1 cellular context compared by ENCODE assay signal in the genomic region with DNA sequence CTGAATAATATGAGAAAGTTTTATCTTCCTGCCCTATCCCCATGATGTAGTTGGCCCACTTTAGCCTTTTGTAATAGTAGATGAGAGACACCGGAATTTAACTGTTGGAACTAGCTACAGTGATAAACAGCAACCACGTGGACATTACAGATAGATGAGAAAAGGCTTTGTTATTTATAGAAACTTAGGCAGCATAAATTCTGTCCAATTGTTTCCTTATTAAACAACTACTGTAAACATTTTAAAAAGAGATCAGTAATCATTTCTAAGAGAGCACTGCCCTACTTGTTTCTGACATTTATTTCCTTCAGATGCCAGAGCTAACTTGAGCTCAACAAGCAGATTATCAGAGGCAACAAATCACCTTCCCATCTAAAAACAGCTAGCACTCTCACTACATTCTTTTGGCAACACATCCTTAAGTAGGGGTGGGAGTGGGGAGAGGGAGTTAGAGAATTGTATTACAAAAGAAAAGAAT.
TF ChIP-seq lines count a peak whose summit lies in the region.

No MANE protein-coding gene starts in this region.

TF ChIP-seq in K562, 482 proteins besides CTCF, POLR2A, EP300 and RAD21 (continued from another document and continues in another):
- TF ChIP-seq, protein P1, sequence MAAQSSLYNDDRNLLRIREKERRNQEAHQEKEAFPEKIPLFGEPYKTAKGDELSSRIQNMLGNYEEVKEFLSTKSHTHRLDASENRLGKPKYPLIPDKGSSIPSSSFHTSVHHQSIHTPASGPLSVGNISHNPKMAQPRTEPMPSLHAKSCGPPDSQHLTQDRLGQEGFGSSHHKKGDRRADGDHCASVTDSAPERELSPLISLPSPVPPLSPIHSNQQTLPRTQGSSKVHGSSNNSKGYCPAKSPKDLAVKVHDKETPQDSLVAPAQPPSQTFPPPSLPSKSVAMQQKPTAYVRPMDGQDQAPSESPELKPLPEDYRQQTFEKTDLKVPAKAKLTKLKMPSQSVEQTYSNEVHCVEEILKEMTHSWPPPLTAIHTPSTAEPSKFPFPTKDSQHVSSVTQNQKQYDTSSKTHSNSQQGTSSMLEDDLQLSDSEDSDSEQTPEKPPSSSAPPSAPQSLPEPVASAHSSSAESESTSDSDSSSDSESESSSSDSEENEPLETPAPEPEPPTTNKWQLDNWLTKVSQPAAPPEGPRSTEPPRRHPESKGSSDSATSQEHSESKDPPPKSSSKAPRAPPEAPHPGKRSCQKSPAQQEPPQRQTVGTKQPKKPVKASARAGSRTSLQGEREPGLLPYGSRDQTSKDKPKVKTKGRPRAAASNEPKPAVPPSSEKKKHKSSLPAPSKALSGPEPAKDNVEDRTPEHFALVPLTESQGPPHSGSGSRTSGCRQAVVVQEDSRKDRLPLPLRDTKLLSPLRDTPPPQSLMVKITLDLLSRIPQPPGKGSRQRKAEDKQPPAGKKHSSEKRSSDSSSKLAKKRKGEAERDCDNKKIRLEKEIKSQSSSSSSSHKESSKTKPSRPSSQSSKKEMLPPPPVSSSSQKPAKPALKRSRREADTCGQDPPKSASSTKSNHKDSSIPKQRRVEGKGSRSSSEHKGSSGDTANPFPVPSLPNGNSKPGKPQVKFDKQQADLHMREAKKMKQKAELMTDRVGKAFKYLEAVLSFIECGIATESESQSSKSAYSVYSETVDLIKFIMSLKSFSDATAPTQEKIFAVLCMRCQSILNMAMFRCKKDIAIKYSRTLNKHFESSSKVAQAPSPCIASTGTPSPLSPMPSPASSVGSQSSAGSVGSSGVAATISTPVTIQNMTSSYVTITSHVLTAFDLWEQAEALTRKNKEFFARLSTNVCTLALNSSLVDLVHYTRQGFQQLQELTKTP (IDR thresholded peaks at IDR 0.05; ENCODE audit: low read depth in 1 of 2, partially characterized antibody in 2 of 2), result peak in 1 of 2 experiments; percentile 21
- TF ChIP-seq HMGN3 (IDR thresholded peaks at IDR 0.05; ENCODE audit: borderline replicate concordance, extremely low read depth, insufficient read length, low read depth, low read length) (no peak), EP400 (IDR thresholded peaks at IDR 0.05) (peak; percentile 61; the same call in 1 of the 2 replicates), TARDBP (IDR thresholded peaks at IDR 0.05) (no peak), ZNF140 (CRISPR knock-in tag; IDR thresholded peaks at IDR 0.05) (no peak), ZNF766 (CRISPR knock-in tag; conservative IDR thresholded peaks at IDR 0.05) (0 out of 2 replicates have a peak, but pooled peaks have one; percentile 33), ZNF408 (CRISPR knock-in tag; IDR thresholded peaks at IDR 0.05; ENCODE audit: low read depth) (no peak), MBD2 (IDR thresholded peaks at IDR 0.05; ENCODE audit: borderline replicate concordance, low read depth) (no peak), L3MBTL2 (IDR thresholded peaks at IDR 0.05) (peak; percentile 41; the same call in 1 of the 2 replicates), JUN (IDR thresholded peaks at IDR 0.05; ENCODE audit: borderline replicate concordance, low read depth, low read length) (no peak), JUN (CRISPR knock-in tag; IDR thresholded peaks at IDR 0.05; ENCODE audit: borderline replicate concordance) (no peak), MTA2 (IDR thresholded peaks at IDR 0.05; ENCODE audit: low read depth) (no peak), TFAM (CRISPR knock-in tag; conservative IDR thresholded peaks at IDR 0.05) (no peak), CEBPG (CRISPR knock-in tag; IDR thresholded peaks at IDR 0.05) (no peak), CEBPG (tag; conservative IDR thresholded peaks at IDR 0.05 in 1 of 2, IDR thresholded peaks at IDR 0.05 in 1 of 2) (no peak), FIP1L1 (IDR thresholded peaks at IDR 0.05; ENCODE audit: low read depth, low read length, poor library complexity, severe bottlenecking) (no peak), HDAC1 (IDR thresholded peaks at IDR 0.05) (peak in 1 of 2 experiments; percentile 49; a peak in 1 of 4 replicates), SOX6 (IDR thresholded peaks at IDR 0.05) (peak; percentile 60), HDAC6 (IDR thresholded peaks at IDR 0.05; ENCODE audit: low read depth, low read length) (no peak), HNRNPUL1 (IDR thresholded peaks at IDR 0.05; ENCODE audit: low read length) (no peak), MAZ (CRISPR knock-in tag; conservative IDR thresholded peaks at IDR 0.05 in 1 of 2, IDR thresholded peaks at IDR 0.05 in 1 of 2) (no peak), SRSF1 (IDR thresholded peaks at IDR 0.05; ENCODE audit: low read depth, low read length) (no peak), ZNF561 (CRISPR knock-in tag; conservative IDR thresholded peaks at IDR 0.05) (no peak), TEAD4 (IDR thresholded peaks at IDR 0.05; ENCODE audit: low read length) (peak; percentile 63), TEAD4 (CRISPR knock-in tag; IDR thresholded peaks at IDR 0.05; ENCODE audit: borderline replicate concordance) (no peak), ZFPM2 (CRISPR knock-in tag; IDR thresholded peaks at IDR 0.05) (no peak), NR2C1 (IDR thresholded peaks at IDR 0.05) (0 out of 2 replicates have a peak, but pooled peaks have one; percentile 15), NR2C1 (tag; IDR thresholded peaks at IDR 0.05) (no peak), HNRNPH1 (optimal IDR thresholded peaks at IDR 0.05; ENCODE audit: low read depth, low read length) (no peak), HOXB6 (CRISPR knock-in tag; IDR thresholded peaks at IDR 0.05; ENCODE audit: borderline replicate concordance) (no peak), STAG1 (CRISPR knock-in tag; IDR thresholded peaks at IDR 0.05; ENCODE audit: borderline replicate concordance) (no peak), MTA1 (IDR thresholded peaks at IDR 0.05; ENCODE audit: borderline replicate concordance) (no peak), CHD4 (IDR thresholded peaks at IDR 0.05; ENCODE audit: insufficient read depth, insufficient replicate concordance, low read depth, low read length, poor library complexity, severe bottlenecking) (no peak), ZNF224 (CRISPR knock-in tag; IDR thresholded peaks at IDR 0.05) (no peak)
- TF ChIP-seq, protein P2, sequence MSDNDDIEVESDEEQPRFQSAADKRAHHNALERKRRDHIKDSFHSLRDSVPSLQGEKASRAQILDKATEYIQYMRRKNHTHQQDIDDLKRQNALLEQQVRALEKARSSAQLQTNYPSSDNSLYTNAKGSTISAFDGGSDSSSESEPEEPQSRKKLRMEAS (CRISPR knock-in tag; IDR thresholded peaks at IDR 0.05), result no peak
- TF ChIP-seq, protein P3, sequence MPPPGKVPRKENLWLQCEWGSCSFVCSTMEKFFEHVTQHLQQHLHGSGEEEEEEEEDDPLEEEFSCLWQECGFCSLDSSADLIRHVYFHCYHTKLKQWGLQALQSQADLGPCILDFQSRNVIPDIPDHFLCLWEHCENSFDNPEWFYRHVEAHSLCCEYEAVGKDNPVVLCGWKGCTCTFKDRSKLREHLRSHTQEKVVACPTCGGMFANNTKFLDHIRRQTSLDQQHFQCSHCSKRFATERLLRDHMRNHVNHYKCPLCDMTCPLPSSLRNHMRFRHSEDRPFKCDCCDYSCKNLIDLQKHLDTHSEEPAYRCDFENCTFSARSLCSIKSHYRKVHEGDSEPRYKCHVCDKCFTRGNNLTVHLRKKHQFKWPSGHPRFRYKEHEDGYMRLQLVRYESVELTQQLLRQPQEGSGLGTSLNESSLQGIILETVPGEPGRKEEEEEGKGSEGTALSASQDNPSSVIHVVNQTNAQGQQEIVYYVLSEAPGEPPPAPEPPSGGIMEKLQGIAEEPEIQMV (tag; conservative IDR thresholded peaks at IDR 0.05; ENCODE audit: low read depth), result no peak
- TF ChIP-seq, protein P4, sequence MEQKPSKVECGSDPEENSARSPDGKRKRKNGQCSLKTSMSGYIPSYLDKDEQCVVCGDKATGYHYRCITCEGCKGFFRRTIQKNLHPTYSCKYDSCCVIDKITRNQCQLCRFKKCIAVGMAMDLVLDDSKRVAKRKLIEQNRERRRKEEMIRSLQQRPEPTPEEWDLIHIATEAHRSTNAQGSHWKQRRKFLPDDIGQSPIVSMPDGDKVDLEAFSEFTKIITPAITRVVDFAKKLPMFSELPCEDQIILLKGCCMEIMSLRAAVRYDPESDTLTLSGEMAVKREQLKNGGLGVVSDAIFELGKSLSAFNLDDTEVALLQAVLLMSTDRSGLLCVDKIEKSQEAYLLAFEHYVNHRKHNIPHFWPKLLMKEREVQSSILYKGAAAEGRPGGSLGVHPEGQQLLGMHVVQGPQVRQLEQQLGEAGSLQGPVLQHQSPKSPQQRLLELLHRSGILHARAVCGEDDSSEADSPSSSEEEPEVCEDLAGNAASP (IDR thresholded peaks at IDR 0.05), result no peak
- TF ChIP-seq, protein P5, sequence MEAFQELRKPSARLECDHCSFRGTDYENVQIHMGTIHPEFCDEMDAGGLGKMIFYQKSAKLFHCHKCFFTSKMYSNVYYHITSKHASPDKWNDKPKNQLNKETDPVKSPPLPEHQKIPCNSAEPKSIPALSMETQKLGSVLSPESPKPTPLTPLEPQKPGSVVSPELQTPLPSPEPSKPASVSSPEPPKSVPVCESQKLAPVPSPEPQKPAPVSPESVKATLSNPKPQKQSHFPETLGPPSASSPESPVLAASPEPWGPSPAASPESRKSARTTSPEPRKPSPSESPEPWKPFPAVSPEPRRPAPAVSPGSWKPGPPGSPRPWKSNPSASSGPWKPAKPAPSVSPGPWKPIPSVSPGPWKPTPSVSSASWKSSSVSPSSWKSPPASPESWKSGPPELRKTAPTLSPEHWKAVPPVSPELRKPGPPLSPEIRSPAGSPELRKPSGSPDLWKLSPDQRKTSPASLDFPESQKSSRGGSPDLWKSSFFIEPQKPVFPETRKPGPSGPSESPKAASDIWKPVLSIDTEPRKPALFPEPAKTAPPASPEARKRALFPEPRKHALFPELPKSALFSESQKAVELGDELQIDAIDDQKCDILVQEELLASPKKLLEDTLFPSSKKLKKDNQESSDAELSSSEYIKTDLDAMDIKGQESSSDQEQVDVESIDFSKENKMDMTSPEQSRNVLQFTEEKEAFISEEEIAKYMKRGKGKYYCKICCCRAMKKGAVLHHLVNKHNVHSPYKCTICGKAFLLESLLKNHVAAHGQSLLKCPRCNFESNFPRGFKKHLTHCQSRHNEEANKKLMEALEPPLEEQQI (IDR thresholded peaks at IDR 0.05), result no peak
- TF ChIP-seq, protein P6, sequence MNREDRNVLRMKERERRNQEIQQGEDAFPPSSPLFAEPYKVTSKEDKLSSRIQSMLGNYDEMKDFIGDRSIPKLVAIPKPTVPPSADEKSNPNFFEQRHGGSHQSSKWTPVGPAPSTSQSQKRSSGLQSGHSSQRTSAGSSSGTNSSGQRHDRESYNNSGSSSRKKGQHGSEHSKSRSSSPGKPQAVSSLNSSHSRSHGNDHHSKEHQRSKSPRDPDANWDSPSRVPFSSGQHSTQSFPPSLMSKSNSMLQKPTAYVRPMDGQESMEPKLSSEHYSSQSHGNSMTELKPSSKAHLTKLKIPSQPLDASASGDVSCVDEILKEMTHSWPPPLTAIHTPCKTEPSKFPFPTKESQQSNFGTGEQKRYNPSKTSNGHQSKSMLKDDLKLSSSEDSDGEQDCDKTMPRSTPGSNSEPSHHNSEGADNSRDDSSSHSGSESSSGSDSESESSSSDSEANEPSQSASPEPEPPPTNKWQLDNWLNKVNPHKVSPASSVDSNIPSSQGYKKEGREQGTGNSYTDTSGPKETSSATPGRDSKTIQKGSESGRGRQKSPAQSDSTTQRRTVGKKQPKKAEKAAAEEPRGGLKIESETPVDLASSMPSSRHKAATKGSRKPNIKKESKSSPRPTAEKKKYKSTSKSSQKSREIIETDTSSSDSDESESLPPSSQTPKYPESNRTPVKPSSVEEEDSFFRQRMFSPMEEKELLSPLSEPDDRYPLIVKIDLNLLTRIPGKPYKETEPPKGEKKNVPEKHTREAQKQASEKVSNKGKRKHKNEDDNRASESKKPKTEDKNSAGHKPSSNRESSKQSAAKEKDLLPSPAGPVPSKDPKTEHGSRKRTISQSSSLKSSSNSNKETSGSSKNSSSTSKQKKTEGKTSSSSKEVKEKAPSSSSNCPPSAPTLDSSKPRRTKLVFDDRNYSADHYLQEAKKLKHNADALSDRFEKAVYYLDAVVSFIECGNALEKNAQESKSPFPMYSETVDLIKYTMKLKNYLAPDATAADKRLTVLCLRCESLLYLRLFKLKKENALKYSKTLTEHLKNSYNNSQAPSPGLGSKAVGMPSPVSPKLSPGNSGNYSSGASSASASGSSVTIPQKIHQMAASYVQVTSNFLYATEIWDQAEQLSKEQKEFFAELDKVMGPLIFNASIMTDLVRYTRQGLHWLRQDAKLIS (CRISPR knock-in tag; IDR thresholded peaks at IDR 0.05), result no peak
- TF ChIP-seq, protein P7, sequence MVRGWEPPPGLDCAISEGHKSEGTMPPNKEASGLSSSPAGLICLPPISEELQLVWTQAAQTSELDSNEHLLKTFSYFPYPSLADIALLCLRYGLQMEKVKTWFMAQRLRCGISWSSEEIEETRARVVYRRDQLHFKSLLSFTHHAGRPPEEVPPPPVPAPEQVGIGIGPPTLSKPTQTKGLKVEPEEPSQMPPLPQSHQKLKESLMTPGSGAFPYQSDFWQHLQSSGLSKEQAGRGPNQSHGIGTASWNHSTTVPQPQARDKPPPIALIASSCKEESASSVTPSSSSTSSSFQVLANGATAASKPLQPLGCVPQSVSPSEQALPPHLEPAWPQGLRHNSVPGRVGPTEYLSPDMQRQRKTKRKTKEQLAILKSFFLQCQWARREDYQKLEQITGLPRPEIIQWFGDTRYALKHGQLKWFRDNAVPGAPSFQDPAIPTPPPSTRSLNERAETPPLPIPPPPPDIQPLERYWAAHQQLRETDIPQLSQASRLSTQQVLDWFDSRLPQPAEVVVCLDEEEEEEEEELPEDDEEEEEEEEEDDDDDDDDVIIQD (CRISPR knock-in tag; IDR thresholded peaks at IDR 0.05), result no peak
- TF ChIP-seq, protein P8, sequence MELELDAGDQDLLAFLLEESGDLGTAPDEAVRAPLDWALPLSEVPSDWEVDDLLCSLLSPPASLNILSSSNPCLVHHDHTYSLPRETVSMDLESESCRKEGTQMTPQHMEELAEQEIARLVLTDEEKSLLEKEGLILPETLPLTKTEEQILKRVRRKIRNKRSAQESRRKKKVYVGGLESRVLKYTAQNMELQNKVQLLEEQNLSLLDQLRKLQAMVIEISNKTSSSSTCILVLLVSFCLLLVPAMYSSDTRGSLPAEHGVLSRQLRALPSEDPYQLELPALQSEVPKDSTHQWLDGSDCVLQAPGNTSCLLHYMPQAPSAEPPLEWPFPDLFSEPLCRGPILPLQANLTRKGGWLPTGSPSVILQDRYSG (tag; conservative IDR thresholded peaks at IDR 0.05; ENCODE audit: low read depth), result no peak
- TF ChIP-seq, protein P9, sequence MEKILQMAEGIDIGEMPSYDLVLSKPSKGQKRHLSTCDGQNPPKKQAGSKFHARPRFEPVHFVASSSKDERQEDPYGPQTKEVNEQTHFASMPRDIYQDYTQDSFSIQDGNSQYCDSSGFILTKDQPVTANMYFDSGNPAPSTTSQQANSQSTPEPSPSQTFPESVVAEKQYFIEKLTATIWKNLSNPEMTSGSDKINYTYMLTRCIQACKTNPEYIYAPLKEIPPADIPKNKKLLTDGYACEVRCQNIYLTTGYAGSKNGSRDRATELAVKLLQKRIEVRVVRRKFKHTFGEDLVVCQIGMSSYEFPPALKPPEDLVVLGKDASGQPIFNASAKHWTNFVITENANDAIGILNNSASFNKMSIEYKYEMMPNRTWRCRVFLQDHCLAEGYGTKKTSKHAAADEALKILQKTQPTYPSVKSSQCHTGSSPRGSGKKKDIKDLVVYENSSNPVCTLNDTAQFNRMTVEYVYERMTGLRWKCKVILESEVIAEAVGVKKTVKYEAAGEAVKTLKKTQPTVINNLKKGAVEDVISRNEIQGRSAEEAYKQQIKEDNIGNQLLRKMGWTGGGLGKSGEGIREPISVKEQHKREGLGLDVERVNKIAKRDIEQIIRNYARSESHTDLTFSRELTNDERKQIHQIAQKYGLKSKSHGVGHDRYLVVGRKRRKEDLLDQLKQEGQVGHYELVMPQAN (IDR thresholded peaks at IDR 0.05; ENCODE audit: borderline replicate concordance), result no peak
